Comparison of ENCODE assay signal across 16 cellular contexts in genomic region chr3:194330579-194330978, GRCh38. TPM values are rescaled to one million over a fixed set of nuclear protein-coding genes. Genes with fewer than 3 reads are reported as not detected.
A peak's percentile ranks its signal among the peaks of the same experiment; 100 is the strongest.
DNase-seq lines count a peak whose midpoint lies in the region; ATAC-seq and TF ChIP-seq lines count a peak whose summit lies in the region.
"Had no signal": no experiment of that assay in that cellular context is flagged by ENCODE, and none has a peak within 500 bp of the region (broad histone marks: within the 10 kb centered on the region; RNA-seq: fewer than 3 reads in every experiment).

No MANE protein-coding gene starts in this region.

- peak; percentile 61 for ATAC-seq in esophagus mucosa
- ATAC-seq in left lobe of liver, result peak; percentile 62
- ATAC-seq in activated CD4-positive, CD25-positive, alpha-beta regulatory T cell treated with anti-CD3 and anti-CD28 coated beads, Interleukin-2, amount 50 U/mL, for 24 hours, result no peak
- ATAC-seq in HG03571 (IDR thresholded peaks at IDR 0.05; ENCODE audit: unreplicated experiment), result no peak
- ATAC-seq: gastrocnemius medialis, WTC11 had no signal

- H3K4me1 ChIP-seq in SJCRH30, result peaks cover 11% of the 10 kb centered on the region

- H3K4me3 Mint-ChIP-seq in activated T-helper 1 cell treated with anti-CD3 and anti-CD28 coated beads, Interleukin-12 subunit alpha, Interleukin-12 subunit beta, Interleukin-2, Interleukin-4 antibody, amounts not matched to agents 30 ng/mL and 10 ng/mL and 1 ng/mL, durations not matched to agents 14 hours and 24 hours and 36 hours, result no peak overlapping the region
- H3K4me3 Mint-ChIP-seq: memory B cell, WTC11 had no signal

- H3K4me1 Mint-ChIP-seq in activated T-helper 1 cell treated with anti-CD3 and anti-CD28 coated beads, Interleukin-12 subunit alpha, Interleukin-12 subunit beta, Interleukin-2, Interleukin-4 antibody, amounts not matched to agents 30 ng/mL and 10 ng/mL and 1 ng/mL, durations not matched to agents 14 hours and 24 hours and 36 hours (ENCODE audit: low read depth), result peaks cover 13% of the 10 kb centered on the region

- no peak for TF ChIP-seq CTCF in AG04450 (IDR thresholded peaks at IDR 0.05; ENCODE audit: low read depth, low read length)

- H3K27me3 ChIP-seq in AG04450 (ENCODE audit: control insufficient read depth, insufficient read depth, low read length), result no peaks in the 10 kb centered on the region
- no peaks in the 10 kb centered on the region; the same call in 1 of the 2 replicates for H3K27me3 ChIP-seq in MG63
- H3K27me3 ChIP-seq in SJCRH30, result no peaks in the 10 kb centered on the region

- H3K9me3 ChIP-seq in AG04450 (ENCODE audit: control insufficient read depth, insufficient read depth, low read length) (peaks cover 11% of the 10 kb centered on the region; the same call in 1 of the 2 replicates), MG63 (0 out of 2 replicates have a peak, but pooled peaks cover 2% of the 10 kb centered on the region), SJCRH30 (replicated peaks) (no peaks in the 10 kb centered on the region)
- H3K9me3 ChIP-seq: gastrocnemius medialis, SJSA1 had no signal

- intact Hi-C loops in activated T-helper 1 cell treated with anti-CD3 and anti-CD28 coated beads, Interleukin-12 subunit alpha, Interleukin-12 subunit beta, Interleukin-2, Interleukin-4 antibody, amounts not matched to agents 30 ng/mL and 10 ng/mL and 1 ng/mL, durations not matched to agents 14 hours and 24 hours and 36 hours (cut with micrococcal nuclease), result loop anchor here (5.0 kb wide), 2 partner anchors 142 to 242 kb away; no protein-coding TSS in a partner anchor

- H3K9me3 Mint-ChIP-seq in activated T-helper 1 cell treated with anti-CD3 and anti-CD28 coated beads, Interleukin-12 subunit alpha, Interleukin-12 subunit beta, Interleukin-2, Interleukin-4 antibody, amounts not matched to agents 30 ng/mL and 10 ng/mL and 1 ng/mL, durations not matched to agents 14 hours and 24 hours and 36 hours, result no peaks in the 10 kb centered on the region
- H3K9me3 Mint-ChIP-seq: memory B cell, WTC11 had no signal

- no peak overlapping the region for H3K27ac Mint-ChIP-seq in activated T-helper 1 cell treated with anti-CD3 and anti-CD28 coated beads, Interleukin-12 subunit alpha, Interleukin-12 subunit beta, Interleukin-2, Interleukin-4 antibody, amounts not matched to agents 30 ng/mL and 10 ng/mL and 1 ng/mL, durations not matched to agents 14 hours and 24 hours and 36 hours
- H3K27ac Mint-ChIP-seq: memory B cell had no signal

- H3K27ac ChIP-seq in AG04450 (ENCODE audit: low read depth, low read length), result peak overlapping the region; percentile 61
- no peak overlapping the region for H3K27ac ChIP-seq in SJCRH30
- H3K27ac ChIP-seq: cardiac muscle cell, gastrocnemius medialis, SJSA1 had no signal

- H3K4me3 ChIP-seq in AG04450 (ENCODE audit: low read depth, low read length) (no peak overlapping the region), MG63 (no peak overlapping the region), SJCRH30 (no peak overlapping the region)
- H3K4me3 ChIP-seq: cardiac muscle cell, gastrocnemius medialis, SJSA1 had no signal

- POLR2A ChIA-PET in AG04450 (lab: Yijun Ruan, JAX), result no interaction called here

- no peak for DNase-seq in AG04450 (ENCODE audit: low read depth, low spot score)
- peak; percentile 79 for DNase-seq in MG63
- peak; percentile 86 for DNase-seq in left lobe of liver (ENCODE audit: low spot score)
- DNase-seq in SJCRH30, result no peak
- DNase-seq in activated T-helper 1 cell treated with anti-CD3 and anti-CD28 coated beads, Interleukin-12 subunit alpha, Interleukin-12 subunit beta, Interleukin-2, Interleukin-4 antibody, amounts not matched to agents 30 ng/mL and 10 ng/mL and 1 ng/mL, durations not matched to agents 14 hours and 24 hours and 36 hours (ENCODE audit: low spot score), result no peak
- DNase-seq: DND-41, gastrocnemius medialis, NCI-H69 had no signal

- CTCF ChIA-PET in AG04450 (lab: Charles Lee), result interaction anchor here (0.7 to 3.2 kb wide), 6 partner anchors 14 to 550 kb away, joined by 3 to 33 read pairs (median 4); no protein-coding TSS in a partner anchor

- H3K27me3 Mint-ChIP-seq in activated T-helper 1 cell treated with anti-CD3 and anti-CD28 coated beads, Interleukin-12 subunit alpha, Interleukin-12 subunit beta, Interleukin-2, Interleukin-4 antibody, amounts not matched to agents 30 ng/mL and 10 ng/mL and 1 ng/mL, durations not matched to agents 14 hours and 24 hours and 36 hours (ENCODE audit: insufficient read depth), result peaks cover 16% of the 10 kb centered on the region

- H3K36me3 Mint-ChIP-seq in activated T-helper 1 cell treated with anti-CD3 and anti-CD28 coated beads, Interleukin-12 subunit alpha, Interleukin-12 subunit beta, Interleukin-2, Interleukin-4 antibody, amounts not matched to agents 30 ng/mL and 10 ng/mL and 1 ng/mL, durations not matched to agents 14 hours and 24 hours and 36 hours (ENCODE audit: low read depth), result no peaks in the 10 kb centered on the region
- H3K36me3 Mint-ChIP-seq: memory B cell, WTC11 had no signal

- H3K36me3 ChIP-seq in MG63, result no peaks in the 10 kb centered on the region
- no peaks in the 10 kb centered on the region for H3K36me3 ChIP-seq in SJCRH30
- H3K36me3 ChIP-seq: cardiac muscle cell, gastrocnemius medialis, SJSA1 had no signal

RNA-seq across cellular contexts. Expression of gene CPN2, which starts 20.5 kb away (rescaled TPM):
- polyA plus RNA-seq in AG04450 (2011; rRNA removed), result not detected in 2 replicates
- not detected in 2 replicates for polyA minus RNA-seq in AG04450 (2011; rRNA and poly(A)+ RNA removed)
- not detected in 2 replicates for total RNA-seq in MG63 (2014; rRNA removed; shearing (Covaris generic); ENCODE audit: low replicate concordance)
- total RNA-seq in esophagus mucosa (not detected), left lobe of liver (159 TPM)
- total RNA-seq in SJCRH30 (2014; rRNA removed; shearing (Covaris generic)), result not detected in 2 replicates
- total RNA-seq in activated T-helper 1 cell treated with anti-CD3 and anti-CD28 coated beads, Interleukin-12 subunit alpha, Interleukin-12 subunit beta, Interleukin-2, Interleukin-4 antibody, amounts not matched to agents 30 ng/mL and 10 ng/mL and 1 ng/mL, durations not matched to agents 14 hours and 24 hours and 36 hours, result not detected in 2 replicates
- total RNA-seq: A673, SJSA1 had no signal

RNA-seq across cellular contexts. Expression of gene LRRC15, which starts 39.0 kb away (rescaled TPM):
- 4.9 and 5.7 TPM in 2 replicates for polyA plus RNA-seq in AG04450 (2011; rRNA removed)
- 6.7 and 9.4 TPM in 2 replicates for polyA minus RNA-seq in AG04450 (2011; rRNA and poly(A)+ RNA removed)
- total RNA-seq in MG63 (2014; rRNA removed; shearing (Covaris generic); ENCODE audit: low replicate concordance), result 0.07 and 0.49 TPM in 2 replicates
- total RNA-seq in esophagus mucosa (0.04 TPM), left lobe of liver (not detected)
- total RNA-seq in SJCRH30 (2014; rRNA removed; shearing (Covaris generic)), result 0.08 TPM in 1 of 2 replicates, not detected in the other
- not detected in 2 replicates for total RNA-seq in activated T-helper 1 cell treated with anti-CD3 and anti-CD28 coated beads, Interleukin-12 subunit alpha, Interleukin-12 subunit beta, Interleukin-2, Interleukin-4 antibody, amounts not matched to agents 30 ng/mL and 10 ng/mL and 1 ng/mL, durations not matched to agents 14 hours and 24 hours and 36 hours
- total RNA-seq: A673 had no signal
- polyA plus RNA-seq: cardiac muscle cell had no signal

Comparison
In these comparisons a context has a peak if more than half of its experiments do, and no peak if none do; other contexts are left out.
1. DNase-seq: peak in MG63 (single experiment) and left lobe of liver (single experiment); none in AG04450 (single experiment), SJCRH30 (0 of 2) and activated T-helper 1 cell treated with anti-CD3 and anti-CD28 coated beads, Interleukin-12 subunit alpha, Interleukin-12 subunit beta, Interleukin-2, Interleukin-4 antibody, amounts not matched to agents 30 ng/mL and 10 ng/mL and 1 ng/mL, durations not matched to agents 14 hours and 24 hours and 36 hours (single experiment).
2. ATAC-seq: peak in esophagus mucosa (single experiment) and left lobe of liver (single experiment); none in activated CD4-positive, CD25-positive, alpha-beta regulatory T cell treated with anti-CD3 and anti-CD28 coated beads, Interleukin-2, amount 50 U/mL, for 24 hours (0 of 2) and HG03571 (single experiment).
3. RNA of gene CPN2, which starts 20.5 kb away (total RNA-seq): 159 TPM in left lobe of liver (single experiment); not detected in MG63, not detected in esophagus mucosa (single experiment), not detected in SJCRH30 and not detected in activated T-helper 1 cell treated with anti-CD3 and anti-CD28 coated beads, Interleukin-12 subunit alpha, Interleukin-12 subunit beta, Interleukin-2, Interleukin-4 antibody, amounts not matched to agents 30 ng/mL and 10 ng/mL and 1 ng/mL, durations not matched to agents 14 hours and 24 hours and 36 hours; every median in the first group is over 100 times any median in the second.